ENCODE assay signal across 35 cellular contexts in genomic region chr4:14912426-14912825, GRCh38.
"Had no signal": no experiment of that assay in that cellular context is flagged by ENCODE, and none has a peak within 500 bp of the region (broad histone marks: within the 10 kb centered on the region; RNA-seq: fewer than 3 reads in every experiment).

No MANE protein-coding gene starts in this region.

- H3K4me3 ChIP-seq: MG63 had no signal

- H3K9me3 ChIP-seq: MG63 had no signal

- H3K4me2 ChIP-seq: KMS-11 had no signal

- H3K27me3 ChIP-seq: MG63 had no signal

- H3K9ac ChIP-seq: KMS-11 had no signal

- DNase-seq: Karpas-422, Kasumi-1, MG63, MM.1S, MV-4-11, NCI-H1048, NCI-H1092, NCI-H1092 treated with DMSO at 0.1 percent for 48 hours, NCI-H1105, NCI-H1105 treated with DMSO at 0.1 percent for 48 hours, NCI-H1417, NCI-H1417 treated with DMSO at 0.1 percent for 48 hours, NCI-H1436, NCI-H1436 treated with DMSO at 0.1 percent for 48 hours, NCI-H146, NCI-H1694, NCI-H1694 treated with DMSO at 0.1 percent for 48 hours, NCI-H187, NCI-H187 treated with DMSO at 0.1 percent for 48 hours, NCI-H1930, NCI-H2029, NCI-H2029 treated with DMSO at 0.1 percent for 48 hours, NCI-H2081, NCI-H2081 treated with DMSO at 0.1 percent for 48 hours, NCI-H2107, NCI-H2171, NCI-H2171 treated with DMSO at 0.1 percent for 48 hours, NCI-H2227 treated with DMSO at 0.1 percent for 48 hours, NCI-H226, NCI-H345, NCI-H446, NCI-H446 treated with DMSO at 0.1 percent for 48 hours, NCI-H510A, NCI-H510A treated with DMSO at 0.1 percent for 48 hours had no signal

- H3K27ac ChIP-seq: KMS-11 had no signal

- H3K36me3 ChIP-seq: MG63 had no signal
